In the genomic region with DNA sequence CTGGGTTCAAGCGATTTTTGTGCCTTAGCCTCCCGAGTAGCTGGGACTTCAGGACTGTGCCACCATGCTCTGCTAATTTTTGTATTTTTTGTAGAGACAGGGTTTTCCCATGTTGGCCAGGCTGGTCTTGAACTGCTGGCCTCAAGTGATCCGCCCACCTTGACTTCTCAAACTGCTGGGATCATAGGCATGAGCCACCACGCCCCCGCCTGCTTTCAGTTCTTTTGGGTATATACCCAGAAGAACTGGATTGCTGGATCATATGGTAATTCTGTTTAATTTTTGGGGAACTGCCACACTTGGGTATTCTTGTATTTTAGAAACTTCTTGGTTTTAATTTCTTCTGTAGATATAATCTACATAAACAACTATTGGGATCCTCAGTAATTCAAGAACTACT, we compare ENCODE assay signal across 29 cellular contexts. TPM values are rescaled to one million over a fixed set of nuclear protein-coding genes. Genes with fewer than 3 reads are reported as not detected.
DNase-seq lines count a peak whose midpoint lies in the region; ATAC-seq and TF ChIP-seq lines count a peak whose summit lies in the region.
"Had no signal": no experiment of that assay in that cellular context is flagged by ENCODE, and none has a peak within 500 bp of the region (broad histone marks: within the 10 kb centered on the region; RNA-seq: fewer than 3 reads in every experiment).

No MANE protein-coding gene starts in this region.

- H3K27me3 Mint-ChIP-seq in activated CD4-positive, alpha-beta T cell treated with anti-CD3 and anti-CD28 coated beads, Interleukin-2, amount 10 ng/mL, durations not matched to agents 7 days and 5 days: no peaks in the 10 kb centered on the region
- H3K27me3 Mint-ChIP-seq in CD14-positive monocyte (ENCODE audit: low read depth in 3 of 3): peaks cover 0 to 2% (median 0%) of the 10 kb centered on the region in 3 donors
- H3K27me3 Mint-ChIP-seq: activated B cell treated with CpG ODN at 0.5 μM for 24 hours; naive thymus-derived CD8-positive, alpha-beta T cell; stimulated activated naive CD8-positive, alpha-beta T cell treated with anti-CD3 and anti-CD28 coated beads, Interleukin-15, amount 100 ng/mL, for 72 hours had no signal

- H3K36me3 Mint-ChIP-seq in activated CD4-positive, alpha-beta T cell treated with anti-CD3 and anti-CD28 coated beads, Interleukin-2, amount 10 ng/mL, durations not matched to agents 7 days and 5 days (ENCODE audit: low read depth): peaks cover 7% of the 10 kb centered on the region
- peaks cover 3 to 16% of the 10 kb centered on the region in 2 donors for H3K36me3 Mint-ChIP-seq in CD14-positive monocyte

- H3K27ac ChIP-seq in ascending aorta (peak overlapping the region; percentile 11 to 42), hepatocyte (no peak overlapping the region)
- H3K27ac ChIP-seq: body of pancreas, Peyer's patch had no signal

- H3K9me3 ChIP-seq in ascending aorta (no peaks in the 10 kb centered on the region), hepatocyte (ENCODE audit: low read depth) (no peaks in the 10 kb centered on the region)
- H3K9me3 ChIP-seq: body of pancreas, Peyer's patch, tibial nerve had no signal

- no peaks in the 10 kb centered on the region for H3K9me3 Mint-ChIP-seq in activated CD4-positive, alpha-beta T cell treated with anti-CD3 and anti-CD28 coated beads, Interleukin-2, amount 10 ng/mL, durations not matched to agents 7 days and 5 days
- no peaks in the 10 kb centered on the region for H3K9me3 Mint-ChIP-seq in CD14-positive monocyte
- H3K9me3 Mint-ChIP-seq: activated B cell treated with CpG ODN at 0.5 μM for 24 hours; CD8-positive, alpha-beta T cell; GM23338; HFFc6; naive thymus-derived CD8-positive, alpha-beta T cell; stimulated activated naive CD8-positive, alpha-beta T cell treated with anti-CD3 and anti-CD28 coated beads, Interleukin-15, amount 100 ng/mL, for 72 hours had no signal

- WGBS in hepatocyte (ENCODE audit: low lambda C conversion rate, missing lambda C conversion rate): 98% methylated on average over 5 of the region's 5 CpGs

- peaks cover 7 to 46% of the 10 kb centered on the region in 2 donors for H3K4me1 ChIP-seq in ascending aorta
- peaks cover 4% of the 10 kb centered on the region for H3K4me1 ChIP-seq in hepatocyte (ENCODE audit: insufficient read depth)

- no peak overlapping the region for H3K27ac Mint-ChIP-seq in activated CD4-positive, alpha-beta T cell treated with anti-CD3 and anti-CD28 coated beads, Interleukin-2, amount 10 ng/mL, durations not matched to agents 7 days and 5 days
- H3K27ac Mint-ChIP-seq in CD14-positive monocyte: peak overlapping the region; percentile 89 to 97 (median 93)
- H3K27ac Mint-ChIP-seq: CD8-positive, alpha-beta T cell; GM23338; HFFc6 had no signal

- H3K9me2 ChIP-seq in hepatocyte (replicated peaks; ENCODE audit: insufficient read depth): no peaks in the 10 kb centered on the region

- peaks cover 89% of the 10 kb centered on the region for H3K79me2 ChIP-seq in hepatocyte

- POLR2A ChIA-PET in activated CD4-positive, alpha-beta T cell treated with anti-CD3 and anti-CD28 coated beads, Interleukin-2, amount 10 ng/mL, durations not matched to agents 7 days and 5 days (lab: Charles Lee): no interaction called here

- H3K4me1 Mint-ChIP-seq in activated CD4-positive, alpha-beta T cell treated with anti-CD3 and anti-CD28 coated beads, Interleukin-2, amount 10 ng/mL, durations not matched to agents 7 days and 5 days: peaks cover 40% of the 10 kb centered on the region
- peaks cover 71% of the 10 kb centered on the region for H3K4me1 Mint-ChIP-seq in CD14-positive monocyte

- no peak for ATAC-seq in GM19023 (IDR thresholded peaks at IDR 0.05; ENCODE audit: unreplicated experiment)
- ATAC-seq: body of pancreas; CD8-positive, alpha-beta T cell; GM23338; naive thymus-derived CD8-positive, alpha-beta T cell; stimulated activated naive CD8-positive, alpha-beta T cell treated with anti-CD3 and anti-CD28 coated beads, Interleukin-15, amount 100 ng/mL, for 72 hours had no signal

- no peak overlapping the region for H3K4me3 ChIP-seq in ascending aorta
- H3K4me3 ChIP-seq in hepatocyte: no peak overlapping the region
- H3K4me3 ChIP-seq: body of pancreas, GM23338, Peyer's patch, tibial nerve had no signal

- H3K36me3 ChIP-seq in ascending aorta: no peaks in the 10 kb centered on the region
- no peaks in the 10 kb centered on the region for H3K36me3 ChIP-seq in hepatocyte (replicated peaks; ENCODE audit: insufficient read depth, low read depth)
- H3K36me3 ChIP-seq: Peyer's patch, tibial nerve had no signal

- peak; percentile 28 to 50 for DNase-seq in activated CD4-positive, alpha-beta T cell treated with anti-CD3 and anti-CD28 coated beads, Interleukin-2, amount 50 U/mL, for 48 hours
- no peak for DNase-seq in activated CD4-positive, alpha-beta T cell treated with anti-CD3 and anti-CD28 coated beads, Interleukin-2, amount 10 ng/mL, durations not matched to agents 7 days and 5 days
- no peak for DNase-seq in CD14-positive monocyte (ENCODE audit: low spot score)
- no peak for DNase-seq in ascending aorta (ENCODE audit: low spot score in 2 of 2)
- DNase-seq in stimulated activated CD4-positive, alpha-beta T cell treated with anti-CD3 and anti-CD28 coated beads, Interleukin-2, amount 100 ng/mL, for 24 hours: peak; percentile 20 to 24
- DNase-seq in hepatocyte (ENCODE audit: low spot score): no peak
- no peak for DNase-seq in nucleus accumbens (lab: John Stamatoyannopoulos, UW)
- DNase-seq: activated B cell treated with CpG ODN at 0.5 μM for 24 hours; activated effector memory CD4-positive, alpha-beta T cell treated with anti-CD3 and anti-CD28 coated beads, Interleukin-2, amount 50 U/mL, for 16 hours; body of pancreas; CD8-positive, alpha-beta T cell; cerebellar nuclear complex; HFFc6; islet precursor cell; KG1; left ventricle myocardium superior; MM.1S; naive thymus-derived CD8-positive, alpha-beta T cell; NCI-H1417 treated with DMSO at 0.1 percent for 48 hours; NCI-H2081 treated with DMSO at 0.1 percent for 48 hours; NCI-H345; NCI-H748 treated with DMSO at 0.1 percent for 48 hours; Peyer's patch; SHP77 treated with DMSO at 0.1 percent for 48 hours; stimulated activated naive CD8-positive, alpha-beta T cell treated with anti-CD3 and anti-CD28 coated beads, Interleukin-15, amount 100 ng/mL, for 72 hours; T-helper 9 cell had no signal

- CTCF ChIA-PET in activated CD4-positive, alpha-beta T cell treated with anti-CD3 and anti-CD28 coated beads, Interleukin-2, amount 10 ng/mL, durations not matched to agents 7 days and 5 days (lab: Charles Lee): no interaction called here

- H3K4me2 ChIP-seq in hepatocyte: no peak overlapping the region
- H3K4me2 ChIP-seq: GM23338 had no signal

- H3K4me3 Mint-ChIP-seq in activated CD4-positive, alpha-beta T cell treated with anti-CD3 and anti-CD28 coated beads, Interleukin-2, amount 10 ng/mL, durations not matched to agents 7 days and 5 days: no peak overlapping the region
- H3K4me3 Mint-ChIP-seq in CD14-positive monocyte: peak overlapping the region in 1 of 2 donors; percentile 67
- H3K4me3 Mint-ChIP-seq: activated B cell treated with CpG ODN at 0.5 μM for 24 hours; CD8-positive, alpha-beta T cell; GM23338; HFFc6; stimulated activated naive CD8-positive, alpha-beta T cell treated with anti-CD3 and anti-CD28 coated beads, Interleukin-15, amount 100 ng/mL, for 72 hours had no signal

- H2AFZ ChIP-seq in hepatocyte: no peak overlapping the region
- H2AFZ ChIP-seq: GM23338 had no signal

- H3K27me3 ChIP-seq in ascending aorta (no peaks in the 10 kb centered on the region), hepatocyte (no peaks in the 10 kb centered on the region)
- H3K27me3 ChIP-seq: body of pancreas, Peyer's patch, tibial nerve had no signal

- intact Hi-C loops in CD14-positive monocyte (cut with micrococcal nuclease): no loop called here
- intact Hi-C loops in ascending aorta (cut with DNase I): no loop called here

- peaks cover 7% of the 10 kb centered on the region for H4K20me1 ChIP-seq in hepatocyte (ENCODE audit: insufficient read depth, poor library complexity, severe bottlenecking)

- TF ChIP-seq CTCF in CD14-positive monocyte (IDR thresholded peaks at IDR 0.05) (no peak), ascending aorta (IDR thresholded peaks at IDR 0.05) (no peak), hepatocyte (IDR thresholded peaks at IDR 0.05; ENCODE audit: poor library complexity) (no peak)

RNA-seq across cellular contexts. Expression of gene CDS2, which starts 17.0 kb away (rescaled TPM):
- total RNA-seq in activated CD4-positive, alpha-beta T cell treated with anti-CD3 and anti-CD28 coated beads, Interleukin-2, amount 10 ng/mL, durations not matched to agents 7 days and 5 days: 10 to 100 TPM; 54.5 to 58.4 TPM
- 10 to 100 TPM; 54.4 to 62.6 TPM for polyA plus RNA-seq in CD14-positive monocyte
- 41.4 TPM for total RNA-seq in ascending aorta
- 27.0 and 32.3 TPM in 2 replicates for total RNA-seq in hepatocyte
- polyA plus RNA-seq in hepatocyte: 36.6 and 48.9 TPM in 2 replicates

RNA-seq across cellular contexts. Expression of gene PCNA, which starts 24.1 kb away (rescaled TPM):
- 100 to 1,000 TPM; 512 to 559 TPM for total RNA-seq in activated CD4-positive, alpha-beta T cell treated with anti-CD3 and anti-CD28 coated beads, Interleukin-2, amount 10 ng/mL, durations not matched to agents 7 days and 5 days
- polyA plus RNA-seq in CD14-positive monocyte: 10 to 100 TPM; 27.9 to 35.0 TPM
- 52.5 TPM for total RNA-seq in ascending aorta
- total RNA-seq in hepatocyte: 83.3 and 85.6 TPM in 2 replicates
- 38.0 and 47.2 TPM in 2 replicates for polyA plus RNA-seq in hepatocyte

RNA-seq across cellular contexts. Expression of gene TMEM230, which starts 31.0 kb away (rescaled TPM):
- 10 to 100 TPM; 82.4 to 83.6 TPM for total RNA-seq in activated CD4-positive, alpha-beta T cell treated with anti-CD3 and anti-CD28 coated beads, Interleukin-2, amount 10 ng/mL, durations not matched to agents 7 days and 5 days
- polyA plus RNA-seq in CD14-positive monocyte (100 to 1,000 TPM; 163 to 231 TPM), hepatocyte (130 and 136 TPM in 2 replicates)
- total RNA-seq in ascending aorta (114 TPM), hepatocyte (116 and 117 TPM in 2 replicates)

Comparison
In these comparisons a context has a peak if more than half of its experiments do, and no peak if none do; other contexts are left out.
1. DNase-seq: peak in activated CD4-positive, alpha-beta T cell treated with anti-CD3 and anti-CD28 coated beads, Interleukin-2, amount 50 U/mL, for 48 hours (2 of 2) and stimulated activated CD4-positive, alpha-beta T cell treated with anti-CD3 and anti-CD28 coated beads, Interleukin-2, amount 100 ng/mL, for 24 hours (2 of 2); none in activated CD4-positive, alpha-beta T cell treated with anti-CD3 and anti-CD28 coated beads, Interleukin-2, amount 10 ng/mL, durations not matched to agents 7 days and 5 days (single experiment), CD14-positive monocyte (single experiment), ascending aorta (0 of 2), hepatocyte (single experiment) and nucleus accumbens (0 of 56).